ENCODE assay signal across 9 cellular contexts in genomic region chr7:952548-953441, GRCh38. TPM values are rescaled to one million over a fixed set of nuclear protein-coding genes. Genes with fewer than 3 reads are reported as not detected.
DNase-seq lines count a peak whose midpoint lies in the region; ATAC-seq and TF ChIP-seq lines count a peak whose summit lies in the region.
"Had no signal": no experiment of that assay in that cellular context is flagged by ENCODE, and none has a peak within 500 bp of the region (broad histone marks: within the 10 kb centered on the region; RNA-seq: fewer than 3 reads in every experiment).

No MANE protein-coding gene starts in this region.

- WGBS in psoas muscle, 3 donors = 67 to 75% (median 71%) methylated on average over 18 to 20 of the region's 20 CpGs

- H3K27me3 ChIP-seq in left ventricle myocardium inferior (ENCODE audit: low read depth) = peaks cover 68% of the 10 kb centered on the region
- H3K27me3 ChIP-seq in psoas muscle (ENCODE audit: insufficient read depth in 3 of 3, low read length in 2 of 3) = peaks cover 0 to 59% (median 17%) of the 10 kb centered on the region in 3 donors

- H3K27ac ChIP-seq in left ventricle myocardium inferior (replicated peaks) (no peak overlapping the region), psoas muscle (no peak overlapping the region)

- H3K4me3 ChIP-seq in left ventricle myocardium inferior (peak overlapping the region; percentile 67), psoas muscle (peak overlapping the region; percentile 62)

- H3K36me3 ChIP-seq in left ventricle myocardium inferior (no peaks in the 10 kb centered on the region), psoas muscle (ENCODE audit: insufficient read depth in 1 of 2, low read depth in 1 of 2) (no peaks in the 10 kb centered on the region)

- peaks cover 12% of the 10 kb centered on the region for H3K4me1 ChIP-seq in left ventricle myocardium inferior
- no peaks in the 10 kb centered on the region for H3K4me1 ChIP-seq in psoas muscle

- H3K9me3 ChIP-seq in left ventricle myocardium inferior (replicated peaks) (no peaks in the 10 kb centered on the region), psoas muscle (no peaks in the 10 kb centered on the region)

- TF ChIP-seq CTCF in left ventricle myocardium inferior (IDR thresholded peaks at IDR 0.05; ENCODE audit: borderline replicate concordance) (no peak), psoas muscle (IDR thresholded peaks at IDR 0.05) (no peak)

- ATAC-seq in SK-N-SH treated with all-trans-retinoic acid at 6 μM for 48 hours (peak; percentile 2; the same call in 2 of the 3 replicates), psoas muscle (no peak)

- intact Hi-C loops in left ventricle myocardium inferior (cut with micrococcal nuclease) (no loop called here), psoas muscle (cut with DNase I) (no loop called here)

- DNase-seq in D341Med (ENCODE audit: low spot score) = peak; percentile 40
- DNase-seq in left ventricle myocardium inferior = peak; percentile 8
- DNase-seq in psoas muscle = peak in 1 of 2 donors; percentile 44
- no peak for DNase-seq in AML-193 (lab: John Stamatoyannopoulos, UW)
- DNase-seq in NCI-H187 (lab: John Stamatoyannopoulos, UW) = no peak
- DNase-seq in kidney glomerular epithelial cell (lab: John Stamatoyannopoulos, UW) = no peak
- no peak for DNase-seq in NCI-H526 treated with DMSO at 0.1 percent for 48 hours (lab: John Stamatoyannopoulos, UW)

TF ChIP-seq in SK-N-SH treated with all-trans-retinoic acid at 6 μM for 48 hours, 23 proteins besides CTCF, POLR2A, EP300 and RAD21:
- TF ChIP-seq ZNF565 (CRISPR knock-in tag; conservative IDR thresholded peaks at IDR 0.05; ENCODE audit: low read depth) (no peak), PPARA (CRISPR knock-in tag; IDR thresholded peaks at IDR 0.05; ENCODE audit: borderline replicate concordance) (no peak), ZC3H10 (CRISPR knock-in tag; IDR thresholded peaks at IDR 0.05) (no peak), TCF4 (CRISPR knock-in tag; IDR thresholded peaks at IDR 0.05; ENCODE audit: borderline replicate concordance) (no peak), TOX (CRISPR knock-in tag; IDR thresholded peaks at IDR 0.05; ENCODE audit: borderline replicate concordance) (no peak), TSHZ2 (CRISPR knock-in tag; IDR thresholded peaks at IDR 0.05) (no peak), ZNF70 (CRISPR knock-in tag; IDR thresholded peaks at IDR 0.05) (no peak), OSR1 (CRISPR knock-in tag; IDR thresholded peaks at IDR 0.05) (no peak), CREB5 (CRISPR knock-in tag; IDR thresholded peaks at IDR 0.05; ENCODE audit: low read depth) (no peak), SNAI2 (CRISPR knock-in tag; IDR thresholded peaks at IDR 0.05) (no peak)

RNA-seq across cellular contexts. Expression of gene ADAP1, which starts 1.7 kb away (rescaled TPM):
- 8.4 TPM for total RNA-seq in left ventricle myocardium inferior
- total RNA-seq in psoas muscle = 1 to 10 TPM in 3 of 4 donors, under 1 TPM in 1; 0.88 to 1.4 (median 1.2) TPM
- polyA plus RNA-seq in psoas muscle = under 1 TPM; 0.18 to 0.56 (median 0.56) TPM

RNA-seq across cellular contexts. Expression of gene COX19, which starts 22.6 kb away (rescaled TPM):
- total RNA-seq in left ventricle myocardium inferior (8.5 TPM), psoas muscle (1 to 10 TPM; 4.5 to 7.9 (median 6.9) TPM)
- 10 to 100 TPM in 2 of 3 donors, 1 to 10 TPM in 1; 5.6 to 12.2 (median 11.3) TPM for polyA plus RNA-seq in psoas muscle

RNA-seq across cellular contexts. Expression of gene CYP2W1, which starts 30.2 kb away (rescaled TPM):
- total RNA-seq in left ventricle myocardium inferior (not detected), psoas muscle (not detected)
- not detected for polyA plus RNA-seq in psoas muscle
- polyA plus RNA-seq: liver had no signal

Comparison
In these comparisons a context has a peak if more than half of its experiments do, and no peak if none do; other contexts are left out.
1. DNase-seq: peak in D341Med (single experiment) and left ventricle myocardium inferior (single experiment); none in AML-193 (0 of 2), NCI-H187 (0 of 2), kidney glomerular epithelial cell (single experiment) and NCI-H526 treated with DMSO at 0.1 percent for 48 hours (single experiment).